Comparison of ENCODE assay signal across 2 cellular contexts in the genomic region with DNA sequence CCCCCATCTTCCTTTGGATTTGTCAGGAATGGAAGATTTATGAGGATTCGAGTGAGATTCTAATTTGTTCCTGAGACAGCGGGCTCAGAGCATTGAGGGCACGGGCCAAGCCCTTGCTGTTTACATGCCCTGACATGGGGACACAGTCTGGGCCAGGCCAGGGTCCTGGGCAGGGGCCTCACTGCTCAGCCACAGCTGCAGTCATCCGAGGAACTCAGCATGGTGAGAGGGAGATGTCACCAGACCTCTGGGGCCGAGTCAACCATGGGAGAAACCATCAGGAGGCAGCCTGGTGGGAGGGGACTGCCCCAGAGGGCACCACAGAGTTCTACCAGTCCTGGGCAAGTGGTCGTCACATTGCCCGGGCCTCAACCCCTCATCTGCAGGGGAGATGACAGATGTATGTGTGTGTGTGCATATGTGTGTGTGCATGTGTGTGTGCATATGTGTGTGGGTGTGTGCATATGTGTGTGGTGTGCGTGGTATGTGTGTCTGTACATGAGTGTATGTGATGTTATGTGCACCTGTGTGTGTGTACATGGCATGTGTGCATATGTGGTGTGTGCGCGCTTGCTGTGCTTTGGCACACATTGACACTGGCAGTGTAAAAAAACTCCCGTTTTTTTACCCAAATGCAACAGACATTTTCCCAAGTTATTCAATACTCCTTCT.
A peak's percentile ranks its signal among the peaks of the same experiment; 100 is the strongest.
TF ChIP-seq lines count a peak whose summit lies in the region.

No MANE protein-coding gene starts in this region.

TF ChIP-seq in GM12891, 5 proteins besides CTCF, POLR2A, EP300 and RAD21:
- TF ChIP-seq POLR2AphosphoS5 (IDR thresholded peaks at IDR 0.05; ENCODE audit: low read depth, low read length) (no peak), SPI1 (IDR thresholded peaks at IDR 0.05; ENCODE audit: low read depth, low read length) (no peak), POU2F2 (IDR thresholded peaks at IDR 0.05; ENCODE audit: low read depth, low read length) (no peak), TAF1 (IDR thresholded peaks at IDR 0.05; ENCODE audit: low read depth, low read length) (no peak), PAX5 (IDR thresholded peaks at IDR 0.05; ENCODE audit: insufficient read depth, low read length, severe bottlenecking) (no peak)

TF ChIP-seq in GM12878, 131 proteins besides CTCF, POLR2A, EP300 and RAD21:
- no peak for TF ChIP-seq RCOR1 (conservative IDR thresholded peaks at IDR 0.05; ENCODE audit: low read depth, low read length)
- TF ChIP-seq, protein P1, sequence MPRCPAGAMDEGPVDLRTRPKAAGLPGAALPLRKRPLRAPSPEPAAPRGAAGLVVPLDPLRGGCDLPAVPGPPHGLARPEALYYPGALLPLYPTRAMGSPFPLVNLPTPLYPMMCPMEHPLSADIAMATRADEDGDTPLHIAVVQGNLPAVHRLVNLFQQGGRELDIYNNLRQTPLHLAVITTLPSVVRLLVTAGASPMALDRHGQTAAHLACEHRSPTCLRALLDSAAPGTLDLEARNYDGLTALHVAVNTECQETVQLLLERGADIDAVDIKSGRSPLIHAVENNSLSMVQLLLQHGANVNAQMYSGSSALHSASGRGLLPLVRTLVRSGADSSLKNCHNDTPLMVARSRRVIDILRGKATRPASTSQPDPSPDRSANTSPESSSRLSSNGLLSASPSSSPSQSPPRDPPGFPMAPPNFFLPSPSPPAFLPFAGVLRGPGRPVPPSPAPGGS (IDR thresholded peaks at IDR 0.05; ENCODE audit: borderline replicate concordance, insufficient read depth, low read depth, low read length, poor library complexity, severe bottlenecking) = peak; percentile 24
